In genomic region chr2:29963972-29964570, GRCh38 we compare ENCODE assay signal across 9 cellular contexts. TPM values are rescaled to one million over a fixed set of nuclear protein-coding genes. Genes with fewer than 3 reads are reported as not detected.
"Had no signal": no experiment of that assay in that cellular context is flagged by ENCODE, and none has a peak within 500 bp of the region (broad histone marks: within the 10 kb centered on the region; RNA-seq: fewer than 3 reads in every experiment).

No MANE protein-coding gene starts in this region.

- H3K9ac ChIP-seq: GM23248 had no signal

- DNase-seq: GM23248, H9, HCEC 1CT, IMR-90, KG1 had no signal

- H2AFZ ChIP-seq: GM23248 had no signal

- FAIRE-seq: HTR-8/SVneo, K562 had no signal

- H3K4me3 ChIP-seq: GM23248, K562 had no signal

- ATAC-seq: K562 had no signal

- H3K27ac ChIP-seq: GM23248 had no signal

RNA-seq across cellular contexts. Expression of gene ALK, which starts 42.7 kb away (rescaled TPM):
- total RNA-seq: H4, H9, HT-29, IMR-90, K562 had no signal
- polyA plus RNA-seq: IMR-90, K562 had no signal
